Comparison of ENCODE assay signal across 8 cellular contexts in the genomic region with DNA sequence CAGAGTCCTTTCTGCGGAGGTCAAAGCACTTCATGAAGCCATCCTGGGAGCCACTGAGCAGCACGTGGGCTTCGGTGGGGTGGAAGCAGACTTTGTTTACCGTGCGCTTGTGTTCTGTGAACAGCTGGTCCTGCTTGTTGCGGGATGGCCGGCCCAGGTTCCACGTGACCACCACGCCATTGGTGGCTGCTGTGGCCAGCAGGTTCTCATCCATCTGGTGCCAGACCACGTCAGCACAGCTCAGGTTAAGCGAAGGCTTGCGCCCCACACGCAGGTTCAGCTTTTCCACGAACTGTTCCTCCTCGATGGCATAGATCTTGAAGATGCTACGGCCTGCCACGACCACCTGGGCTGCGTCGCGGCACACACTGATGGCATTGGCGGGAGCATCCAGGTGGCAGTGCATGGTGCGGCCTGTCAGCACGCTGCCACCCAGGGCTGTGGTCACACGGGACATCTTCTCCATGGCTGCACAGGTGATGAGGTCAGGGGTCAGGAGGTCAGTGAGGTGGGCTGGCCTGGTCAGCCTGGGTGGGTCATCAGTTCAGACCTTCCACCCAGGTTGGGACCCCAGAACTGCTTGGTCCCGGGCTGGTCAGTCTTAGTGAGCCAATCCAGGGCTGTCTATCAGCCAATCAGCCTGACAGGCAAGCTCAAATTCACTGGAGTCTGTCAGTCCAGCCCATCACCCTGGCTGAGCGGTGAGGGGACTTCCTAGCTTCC. TPM values are rescaled to one million over a fixed set of nuclear protein-coding genes. Genes with fewer than 3 reads are reported as not detected.
A peak's percentile ranks its signal among the peaks of the same experiment; 100 is the strongest.
DNase-seq lines count a peak whose midpoint lies in the region; ATAC-seq, FAIRE-seq and TF ChIP-seq lines count a peak whose summit lies in the region.

No MANE protein-coding gene starts in this region.

- peaks cover 34% of the 10 kb centered on the region for H3K27me3 ChIP-seq in HUES64 (ENCODE audit: insufficient read depth, low read length)
- no peaks in the 10 kb centered on the region for H3K27me3 ChIP-seq in bronchial epithelial cell (ENCODE audit: control insufficient read depth, insufficient read depth, low read length)

- intact Hi-C loops in mucosa of descending colon (cut with DNase I, micrococcal nuclease), result no loop called here

- H3K9ac ChIP-seq in HUES64 (ENCODE audit: low read depth, low read length), result peak overlapping the region; percentile 78

- H3K4me3 ChIP-seq in HUES64 (ENCODE audit: low read length) (peak overlapping the region; percentile 73), bronchial epithelial cell (ENCODE audit: low read depth, low read length) (peak overlapping the region; percentile 83), mucosa of descending colon (peak overlapping the region; percentile 67)

- H3K4me1 ChIP-seq in HUES64 (ENCODE audit: insufficient read depth, low read length), result no peaks in the 10 kb centered on the region
- peaks cover 32% of the 10 kb centered on the region for H3K4me1 ChIP-seq in mucosa of descending colon (ENCODE audit: low read depth)

- TF ChIP-seq CTCF in 22Rv1 (IDR thresholded peaks at IDR 0.05) (no peak), bronchial epithelial cell (IDR thresholded peaks at IDR 0.05; ENCODE audit: insufficient read depth, low read length, severe bottlenecking) (no peak), mucosa of descending colon (IDR thresholded peaks at IDR 0.05) (no peak)

- ATAC-seq in mucosa of descending colon (no peak), HG03432 (IDR thresholded peaks at IDR 0.05; ENCODE audit: unreplicated experiment) (no peak)

- peak; percentile 32 for FAIRE-seq in bronchial epithelial cell (lab: Jason Lieb, UNC)

- peak overlapping the region; percentile 98 for H3K27ac ChIP-seq in 22Rv1
- peak overlapping the region; percentile 72; the same call in 1 of the 2 replicates for H3K27ac ChIP-seq in HUES64 (ENCODE audit: low read depth, low read length)

- H3K36me3 ChIP-seq in HUES64 (ENCODE audit: insufficient read depth, low read length) (peaks cover 19% of the 10 kb centered on the region), bronchial epithelial cell (ENCODE audit: control insufficient read depth, insufficient read depth, low read length) (peaks cover 7% of the 10 kb centered on the region), mucosa of descending colon (ENCODE audit: low read depth) (no peaks in the 10 kb centered on the region)

- WGBS in HUES64, result 90% methylated on average over 26 of the region's 26 CpGs

- DNase-seq in bronchial epithelial cell (ENCODE audit: low read depth) (no peak), mucosa of descending colon (no peak), NCI-H146 treated with DMSO at 0.1 percent for 48 hours (lab: John Stamatoyannopoulos, UW; ENCODE audit: unreplicated experiment) (no peak), A172 (ENCODE audit: low spot score) (no peak), NOMO-1 treated with dmso at 0.1 percent for 144 hours (lab: John Stamatoyannopoulos, UW; ENCODE audit: unreplicated experiment) (no peak)

- H3K9me3 ChIP-seq in HUES64 (ENCODE audit: insufficient read depth, low read depth, low read length), result no peaks in the 10 kb centered on the region
- H3K9me3 ChIP-seq in mucosa of descending colon, result no peaks in the 10 kb centered on the region

RNA-seq across cellular contexts. Expression of gene WDR24, which starts 0.9 kb away (rescaled TPM):
- 10.8 TPM for polyA plus RNA-seq in HUES64 (2013, experiment 1 of 2)
- 9.5 TPM for polyA plus RNA-seq in HUES64 (2013, experiment 2 of 2)
- total RNA-seq in bronchial epithelial cell (3.4 and 4.0 TPM in 2 replicates), mucosa of descending colon (10 to 100 TPM in 2 of 3 donors, 1 to 10 TPM in 1; 9.2 to 13.4 (median 10.5) TPM)
- 2.9 and 3.1 TPM in 2 replicates for total RNA-seq in A172 (2014; rRNA removed; shearing (Covaris generic))

RNA-seq across cellular contexts. Expression of gene JMJD8, which starts 5.2 kb away (rescaled TPM):
- polyA plus RNA-seq in HUES64 (2013, experiment 1 of 2), result 43.4 TPM
- polyA plus RNA-seq in HUES64 (2013, experiment 2 of 2), result 38.7 TPM
- total RNA-seq in bronchial epithelial cell (15.9 and 16.8 TPM in 2 replicates), mucosa of descending colon (10 to 100 TPM; 39.5 to 60.5 (median 46.9) TPM)
- 1.6 and 3.4 TPM in 2 replicates for total RNA-seq in A172 (2014; rRNA removed; shearing (Covaris generic))

RNA-seq across cellular contexts. Expression of gene STUB1, which starts 9.1 kb away (rescaled TPM):
- polyA plus RNA-seq in HUES64 (2013, experiment 1 of 2), result 54.4 TPM
- polyA plus RNA-seq in HUES64 (2013, experiment 2 of 2), result 55.0 TPM
- total RNA-seq in bronchial epithelial cell, result 159 and 204 TPM in 2 replicates
- total RNA-seq in mucosa of descending colon, result 100 to 1,000 TPM in 2 of 3 donors, 10 to 100 TPM in 1; 77.8 to 119 (median 108) TPM
- total RNA-seq in A172 (2014; rRNA removed; shearing (Covaris generic)), result 227 and 249 TPM in 2 replicates

RNA-seq across cellular contexts. Expression of gene RHBDL1, which starts 13.9 kb away (rescaled TPM):
- polyA plus RNA-seq in HUES64 (2013, experiment 1 of 2), result 0.60 TPM
- 1.1 TPM for polyA plus RNA-seq in HUES64 (2013, experiment 2 of 2)
- 9.2 and 14.0 TPM in 2 replicates for total RNA-seq in bronchial epithelial cell
- 1 to 10 TPM; 2.8 to 3.4 (median 3.0) TPM for total RNA-seq in mucosa of descending colon
- total RNA-seq in A172 (2014; rRNA removed; shearing (Covaris generic)), result 2.2 and 2.8 TPM in 2 replicates

RNA-seq across cellular contexts. Expression of gene FBXL16, which starts 16.3 kb away (rescaled TPM):
- polyA plus RNA-seq in HUES64 (2013, experiment 1 of 2), result 1.4 TPM
- 2.8 TPM for polyA plus RNA-seq in HUES64 (2013, experiment 2 of 2)
- total RNA-seq in bronchial epithelial cell (0.53 and 0.64 TPM in 2 replicates), mucosa of descending colon (1 to 10 TPM; 1.3 to 2.2 (median 2.1) TPM)
- 9.9 and 10.0 TPM in 2 replicates for total RNA-seq in A172 (2014; rRNA removed; shearing (Covaris generic))
